20 cellular contexts compared by ENCODE assay signal in genomic region chr20:2838170-2838797, GRCh38. TPM values are rescaled to one million over a fixed set of nuclear protein-coding genes. Genes with fewer than 3 reads are reported as not detected.
DNase-seq lines count a peak whose midpoint lies in the region; ATAC-seq and TF ChIP-seq lines count a peak whose summit lies in the region.
"Had no signal": no experiment of that assay in that cellular context is flagged by ENCODE, and none has a peak within 500 bp of the region (broad histone marks: within the 10 kb centered on the region; RNA-seq: fewer than 3 reads in every experiment).

No MANE protein-coding gene starts in this region.

- no peaks in the 10 kb centered on the region for H3K9me3 ChIP-seq in CD8-positive, alpha-beta memory T cell (ENCODE audit: low read length)
- H3K9me3 ChIP-seq: thoracic aorta had no signal

- no peak overlapping the region for H3K27ac Mint-ChIP-seq in activated CD4-positive, alpha-beta T cell treated with anti-CD3 and anti-CD28 coated beads, Interleukin-2, amount 10 ng/mL, durations not matched to agents 24 days and 14 days
- peak overlapping the region in 1 of 8 donors; percentile 51 for H3K27ac Mint-ChIP-seq in CD8-positive, alpha-beta memory T cell
- H3K27ac Mint-ChIP-seq in activated CD8-positive, alpha-beta T cell treated with anti-CD3 and anti-CD28 coated beads for 36 hours, result no peak overlapping the region
- H3K27ac Mint-ChIP-seq in nephron, result no peak overlapping the region

- no peaks in the 10 kb centered on the region for H3K27me3 ChIP-seq in CD8-positive, alpha-beta memory T cell (ENCODE audit: insufficient read depth, low read length, poor library complexity, severe bottlenecking)

- POLR2A ChIA-PET in CD8-positive, alpha-beta memory T cell (lab: Charles Lee), result no interaction called here
- POLR2A ChIA-PET in activated CD8-positive, alpha-beta T cell treated with anti-CD3 and anti-CD28 coated beads for 36 hours (lab: Charles Lee), result interaction anchor here (0.5 to 1.2 kb wide), 2 partner anchors 13 to 32 kb away, joined by 3 to 4 read pairs; no protein-coding TSS in a partner anchor

- H3K36me3 Mint-ChIP-seq in activated CD4-positive, alpha-beta T cell treated with anti-CD3 and anti-CD28 coated beads, Interleukin-2, amount 10 ng/mL, durations not matched to agents 24 days and 14 days (ENCODE audit: low read depth), result peaks cover 34% of the 10 kb centered on the region
- H3K36me3 Mint-ChIP-seq in CD8-positive, alpha-beta memory T cell, result peaks cover 0 to 30% (median 13%) of the 10 kb centered on the region in 3 donors
- peaks cover 27% of the 10 kb centered on the region for H3K36me3 Mint-ChIP-seq in activated CD8-positive, alpha-beta T cell treated with anti-CD3 and anti-CD28 coated beads for 36 hours (ENCODE audit: low read depth)
- peaks cover 46% of the 10 kb centered on the region for H3K36me3 Mint-ChIP-seq in nephron (ENCODE audit: low read depth)

- DNase-seq in activated CD4-positive, alpha-beta T cell treated with anti-CD3 and anti-CD28 coated beads, Interleukin-2, amount 10 ng/mL, durations not matched to agents 24 days and 14 days, result no peak
- DNase-seq in activated CD4-positive, alpha-beta T cell treated with anti-CD3 and anti-CD28 coated beads, Interleukin-2, amount 50 U/mL, for 48 hours, result no peak
- no peak for DNase-seq in CD8-positive, alpha-beta memory T cell
- no peak for DNase-seq in activated CD8-positive, alpha-beta T cell treated with anti-CD3 and anti-CD28 coated beads for 36 hours
- DNase-seq in NCI-H524 treated with DMSO at 0.1 percent for 48 hours (lab: John Stamatoyannopoulos, UW), result no peak
- DNase-seq: activated CD4-positive, alpha-beta T cell treated with anti-CD3 and anti-CD28 coated beads for 36 hours; erythroblast; HFFc6; Kasumi-1; mammary epithelial cell; NCI-H1417; nucleus accumbens; RPMI8226; T-helper 17 cell had no signal

- no peaks in the 10 kb centered on the region for H3K36me3 ChIP-seq in CD8-positive, alpha-beta memory T cell (ENCODE audit: insufficient read depth, low read length)
- H3K36me3 ChIP-seq: thoracic aorta had no signal

- H3K4me3 ChIP-seq in CD8-positive, alpha-beta memory T cell (ENCODE audit: low read length), result no peak overlapping the region
- H3K4me3 ChIP-seq: thoracic aorta had no signal

- H3K4me3 Mint-ChIP-seq in activated CD4-positive, alpha-beta T cell treated with anti-CD3 and anti-CD28 coated beads, Interleukin-2, amount 10 ng/mL, durations not matched to agents 24 days and 14 days, result peak overlapping the region; percentile 29
- peak overlapping the region in 6 of 7 donors; percentile 34 to 61 (median 49) for H3K4me3 Mint-ChIP-seq in CD8-positive, alpha-beta memory T cell
- peak overlapping the region; percentile 33 for H3K4me3 Mint-ChIP-seq in activated CD8-positive, alpha-beta T cell treated with anti-CD3 and anti-CD28 coated beads for 36 hours
- peak overlapping the region; percentile 70 to 96 (median 77) for H3K4me3 Mint-ChIP-seq in nephron

- H3K27ac ChIP-seq in CD8-positive, alpha-beta memory T cell (ENCODE audit: low read depth, low read length), result no peak overlapping the region
- H3K27ac ChIP-seq: thoracic aorta had no signal

- no peak for ATAC-seq in activated CD8-positive, alpha-beta T cell treated with anti-CD3 and anti-CD28 coated beads for 36 hours
- ATAC-seq in GM19035 (IDR thresholded peaks at IDR 0.05; ENCODE audit: unreplicated experiment) (no peak), HG03095 (IDR thresholded peaks at IDR 0.05; ENCODE audit: unreplicated experiment) (no peak)
- ATAC-seq: activated CD4-positive, alpha-beta T cell treated with anti-CD3 and anti-CD28 coated beads for 36 hours; activated T-helper 17 cell treated with anti-CD3 and anti-CD28 coated beads, Interleukin-2, amount 50 U/mL, for 72 hours; T-helper 17 cell had no signal

- CTCF ChIA-PET in CD8-positive, alpha-beta memory T cell (lab: Charles Lee), result interaction anchor here (1.7 kb wide), 1 partner anchor 11 kb away, joined by 4 read pairs; no protein-coding TSS in a partner anchor
- CTCF ChIA-PET in activated CD8-positive, alpha-beta T cell treated with anti-CD3 and anti-CD28 coated beads for 36 hours (lab: Charles Lee), result no interaction called here

- peaks cover 23% of the 10 kb centered on the region for H3K4me1 ChIP-seq in CD8-positive, alpha-beta memory T cell (ENCODE audit: insufficient read depth, low read length)

- peaks cover 12% of the 10 kb centered on the region for H3K4me1 Mint-ChIP-seq in activated CD4-positive, alpha-beta T cell treated with anti-CD3 and anti-CD28 coated beads, Interleukin-2, amount 10 ng/mL, durations not matched to agents 24 days and 14 days
- H3K4me1 Mint-ChIP-seq in CD8-positive, alpha-beta memory T cell, result peaks cover 19 to 39% (median 20%) of the 10 kb centered on the region in 3 donors
- peaks cover 19% of the 10 kb centered on the region for H3K4me1 Mint-ChIP-seq in activated CD8-positive, alpha-beta T cell treated with anti-CD3 and anti-CD28 coated beads for 36 hours (ENCODE audit: low read depth)
- peaks cover 12% of the 10 kb centered on the region for H3K4me1 Mint-ChIP-seq in nephron

- no peak for TF ChIP-seq CTCF in activated CD8-positive, alpha-beta T cell treated with anti-CD3 and anti-CD28 coated beads for 36 hours (IDR thresholded peaks at IDR 0.05)
- no peak for TF ChIP-seq CTCF in nephron (IDR thresholded peaks at IDR 0.05; ENCODE audit: unreplicated experiment in 3 of 3)

- peaks cover 4% of the 10 kb centered on the region for H3K27me3 Mint-ChIP-seq in activated CD4-positive, alpha-beta T cell treated with anti-CD3 and anti-CD28 coated beads, Interleukin-2, amount 10 ng/mL, durations not matched to agents 24 days and 14 days
- H3K27me3 Mint-ChIP-seq in CD8-positive, alpha-beta memory T cell, result no peaks in the 10 kb centered on the region
- no peaks in the 10 kb centered on the region for H3K27me3 Mint-ChIP-seq in activated CD8-positive, alpha-beta T cell treated with anti-CD3 and anti-CD28 coated beads for 36 hours
- H3K27me3 Mint-ChIP-seq in nephron (ENCODE audit: low read depth), result no peaks in the 10 kb centered on the region
- H3K27me3 Mint-ChIP-seq: activated CD4-positive, alpha-beta T cell treated with anti-CD3 and anti-CD28 coated beads for 36 hours; activated T-helper 17 cell treated with anti-CD3 and anti-CD28 coated beads, Interleukin-2, amount 50 U/mL, for 72 hours; T-helper 17 cell had no signal

- intact Hi-C loops in activated CD4-positive, alpha-beta T cell treated with anti-CD3 and anti-CD28 coated beads, Interleukin-2, amount 10 ng/mL, durations not matched to agents 24 days and 14 days (cut with micrococcal nuclease), result no loop called here
- intact Hi-C loops in activated CD8-positive, alpha-beta T cell treated with anti-CD3 and anti-CD28 coated beads for 36 hours (cut with micrococcal nuclease), result no loop called here

- H3K9me3 Mint-ChIP-seq in activated CD4-positive, alpha-beta T cell treated with anti-CD3 and anti-CD28 coated beads, Interleukin-2, amount 10 ng/mL, durations not matched to agents 24 days and 14 days, result peaks cover 4% of the 10 kb centered on the region
- no peaks in the 10 kb centered on the region for H3K9me3 Mint-ChIP-seq in CD8-positive, alpha-beta memory T cell
- no peaks in the 10 kb centered on the region for H3K9me3 Mint-ChIP-seq in activated CD8-positive, alpha-beta T cell treated with anti-CD3 and anti-CD28 coated beads for 36 hours
- H3K9me3 Mint-ChIP-seq in nephron, result no peaks in the 10 kb centered on the region
- H3K9me3 Mint-ChIP-seq: HFFc6 had no signal

RNA-seq across cellular contexts. Expression of gene PCED1A, which starts 2.2 kb away (rescaled TPM):
- total RNA-seq in activated CD4-positive, alpha-beta T cell treated with anti-CD3 and anti-CD28 coated beads, Interleukin-2, amount 10 ng/mL, durations not matched to agents 24 days and 14 days, result 23.4 and 26.1 TPM in 2 replicates
- total RNA-seq in CD8-positive, alpha-beta memory T cell, result 10 to 100 TPM; 30.8 to 34.0 TPM
- 20.2 TPM for polyA plus RNA-seq in CD8-positive, alpha-beta memory T cell
- total RNA-seq in activated CD8-positive, alpha-beta T cell treated with anti-CD3 and anti-CD28 coated beads for 36 hours, result 10 to 100 TPM; 33.9 to 34.3 TPM

RNA-seq across cellular contexts. Expression of gene VPS16, which starts 2.3 kb away (rescaled TPM):
- 44.3 and 44.9 TPM in 2 replicates for total RNA-seq in activated CD4-positive, alpha-beta T cell treated with anti-CD3 and anti-CD28 coated beads, Interleukin-2, amount 10 ng/mL, durations not matched to agents 24 days and 14 days
- total RNA-seq in CD8-positive, alpha-beta memory T cell, result 10 to 100 TPM; 47.8 to 49.1 TPM
- polyA plus RNA-seq in CD8-positive, alpha-beta memory T cell, result 40.1 TPM
- 10 to 100 TPM; 34.5 to 38.7 TPM for total RNA-seq in activated CD8-positive, alpha-beta T cell treated with anti-CD3 and anti-CD28 coated beads for 36 hours

RNA-seq across cellular contexts. Expression of gene TMEM239, which starts 22.1 kb away (rescaled TPM):
- not detected in 2 replicates for total RNA-seq in activated CD4-positive, alpha-beta T cell treated with anti-CD3 and anti-CD28 coated beads, Interleukin-2, amount 10 ng/mL, durations not matched to agents 24 days and 14 days
- not detected for total RNA-seq in CD8-positive, alpha-beta memory T cell
- polyA plus RNA-seq in CD8-positive, alpha-beta memory T cell, result not detected
- not detected for total RNA-seq in activated CD8-positive, alpha-beta T cell treated with anti-CD3 and anti-CD28 coated beads for 36 hours
- total RNA-seq: A172; activated CD4-positive, alpha-beta T cell treated with anti-CD3 and anti-CD28 coated beads for 36 hours; activated T-helper 17 cell treated with anti-CD3 and anti-CD28 coated beads, Interleukin-2, amount 50 U/mL, for 72 hours; HFFc6; mammary epithelial cell; T-helper 17 cell; thoracic aorta had no signal
- polyA plus RNA-seq: mammary epithelial cell had no signal

RNA-seq across cellular contexts. Expression of gene C20orf141, which starts 23.5 kb away (rescaled TPM):
- total RNA-seq in activated CD4-positive, alpha-beta T cell treated with anti-CD3 and anti-CD28 coated beads, Interleukin-2, amount 10 ng/mL, durations not matched to agents 24 days and 14 days, result not detected in 2 replicates
- not detected for total RNA-seq in CD8-positive, alpha-beta memory T cell
- not detected for polyA plus RNA-seq in CD8-positive, alpha-beta memory T cell
- total RNA-seq in activated CD8-positive, alpha-beta T cell treated with anti-CD3 and anti-CD28 coated beads for 36 hours, result not detected
- total RNA-seq: A172; activated CD4-positive, alpha-beta T cell treated with anti-CD3 and anti-CD28 coated beads for 36 hours; activated T-helper 17 cell treated with anti-CD3 and anti-CD28 coated beads, Interleukin-2, amount 50 U/mL, for 72 hours; HFFc6; mammary epithelial cell; T-helper 17 cell; thoracic aorta had no signal
- polyA plus RNA-seq: mammary epithelial cell had no signal

RNA-seq across cellular contexts. Expression of gene PTPRA, which starts 35.0 kb away (rescaled TPM):
- total RNA-seq in activated CD4-positive, alpha-beta T cell treated with anti-CD3 and anti-CD28 coated beads, Interleukin-2, amount 10 ng/mL, durations not matched to agents 24 days and 14 days, result 66.5 and 71.5 TPM in 2 replicates
- total RNA-seq in CD8-positive, alpha-beta memory T cell, result 10 to 100 TPM; 51.6 to 57.8 TPM
- polyA plus RNA-seq in CD8-positive, alpha-beta memory T cell, result 56.9 TPM
- total RNA-seq in activated CD8-positive, alpha-beta T cell treated with anti-CD3 and anti-CD28 coated beads for 36 hours, result 10 to 100 TPM; 42.0 to 43.1 TPM
